Comparison of ENCODE assay signal across 1 cellular context in the genomic region with DNA sequence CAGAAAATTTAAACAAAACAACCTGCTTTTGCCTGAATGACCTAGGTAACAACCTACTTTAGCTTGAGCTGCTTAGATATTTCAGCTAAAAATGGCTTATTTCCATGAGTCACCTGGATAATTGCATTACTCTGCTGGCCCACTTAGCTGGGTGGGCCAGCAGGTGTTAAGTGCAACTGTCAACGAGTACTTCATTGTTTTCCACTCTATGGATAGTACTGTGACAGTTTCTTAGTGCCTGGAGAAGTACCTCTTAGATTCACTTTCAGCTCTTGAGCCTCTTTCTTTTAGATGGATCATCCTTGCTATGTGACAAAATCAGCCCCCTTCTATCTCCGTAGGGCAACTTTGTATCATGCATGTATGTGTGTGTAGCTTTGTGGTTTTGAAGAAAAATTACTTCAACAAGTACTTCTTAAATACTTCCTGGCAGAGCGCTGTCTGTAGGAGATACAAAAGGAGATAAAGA.
TF ChIP-seq lines count a peak whose summit lies in the region.

No MANE protein-coding gene starts in this region.

TF ChIP-seq in GM23338, 12 proteins besides CTCF, POLR2A, EP300 and RAD21 (continued from another document):
- TF ChIP-seq, protein P1, sequence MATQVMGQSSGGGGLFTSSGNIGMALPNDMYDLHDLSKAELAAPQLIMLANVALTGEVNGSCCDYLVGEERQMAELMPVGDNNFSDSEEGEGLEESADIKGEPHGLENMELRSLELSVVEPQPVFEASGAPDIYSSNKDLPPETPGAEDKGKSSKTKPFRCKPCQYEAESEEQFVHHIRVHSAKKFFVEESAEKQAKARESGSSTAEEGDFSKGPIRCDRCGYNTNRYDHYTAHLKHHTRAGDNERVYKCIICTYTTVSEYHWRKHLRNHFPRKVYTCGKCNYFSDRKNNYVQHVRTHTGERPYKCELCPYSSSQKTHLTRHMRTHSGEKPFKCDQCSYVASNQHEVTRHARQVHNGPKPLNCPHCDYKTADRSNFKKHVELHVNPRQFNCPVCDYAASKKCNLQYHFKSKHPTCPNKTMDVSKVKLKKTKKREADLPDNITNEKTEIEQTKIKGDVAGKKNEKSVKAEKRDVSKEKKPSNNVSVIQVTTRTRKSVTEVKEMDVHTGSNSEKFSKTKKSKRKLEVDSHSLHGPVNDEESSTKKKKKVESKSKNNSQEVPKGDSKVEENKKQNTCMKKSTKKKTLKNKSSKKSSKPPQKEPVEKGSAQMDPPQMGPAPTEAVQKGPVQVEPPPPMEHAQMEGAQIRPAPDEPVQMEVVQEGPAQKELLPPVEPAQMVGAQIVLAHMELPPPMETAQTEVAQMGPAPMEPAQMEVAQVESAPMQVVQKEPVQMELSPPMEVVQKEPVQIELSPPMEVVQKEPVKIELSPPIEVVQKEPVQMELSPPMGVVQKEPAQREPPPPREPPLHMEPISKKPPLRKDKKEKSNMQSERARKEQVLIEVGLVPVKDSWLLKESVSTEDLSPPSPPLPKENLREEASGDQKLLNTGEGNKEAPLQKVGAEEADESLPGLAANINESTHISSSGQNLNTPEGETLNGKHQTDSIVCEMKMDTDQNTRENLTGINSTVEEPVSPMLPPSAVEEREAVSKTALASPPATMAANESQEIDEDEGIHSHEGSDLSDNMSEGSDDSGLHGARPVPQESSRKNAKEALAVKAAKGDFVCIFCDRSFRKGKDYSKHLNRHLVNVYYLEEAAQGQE (IDR thresholded peaks at IDR 0.05; ENCODE audit: unreplicated experiment), result no peak
- TF ChIP-seq, protein P2, sequence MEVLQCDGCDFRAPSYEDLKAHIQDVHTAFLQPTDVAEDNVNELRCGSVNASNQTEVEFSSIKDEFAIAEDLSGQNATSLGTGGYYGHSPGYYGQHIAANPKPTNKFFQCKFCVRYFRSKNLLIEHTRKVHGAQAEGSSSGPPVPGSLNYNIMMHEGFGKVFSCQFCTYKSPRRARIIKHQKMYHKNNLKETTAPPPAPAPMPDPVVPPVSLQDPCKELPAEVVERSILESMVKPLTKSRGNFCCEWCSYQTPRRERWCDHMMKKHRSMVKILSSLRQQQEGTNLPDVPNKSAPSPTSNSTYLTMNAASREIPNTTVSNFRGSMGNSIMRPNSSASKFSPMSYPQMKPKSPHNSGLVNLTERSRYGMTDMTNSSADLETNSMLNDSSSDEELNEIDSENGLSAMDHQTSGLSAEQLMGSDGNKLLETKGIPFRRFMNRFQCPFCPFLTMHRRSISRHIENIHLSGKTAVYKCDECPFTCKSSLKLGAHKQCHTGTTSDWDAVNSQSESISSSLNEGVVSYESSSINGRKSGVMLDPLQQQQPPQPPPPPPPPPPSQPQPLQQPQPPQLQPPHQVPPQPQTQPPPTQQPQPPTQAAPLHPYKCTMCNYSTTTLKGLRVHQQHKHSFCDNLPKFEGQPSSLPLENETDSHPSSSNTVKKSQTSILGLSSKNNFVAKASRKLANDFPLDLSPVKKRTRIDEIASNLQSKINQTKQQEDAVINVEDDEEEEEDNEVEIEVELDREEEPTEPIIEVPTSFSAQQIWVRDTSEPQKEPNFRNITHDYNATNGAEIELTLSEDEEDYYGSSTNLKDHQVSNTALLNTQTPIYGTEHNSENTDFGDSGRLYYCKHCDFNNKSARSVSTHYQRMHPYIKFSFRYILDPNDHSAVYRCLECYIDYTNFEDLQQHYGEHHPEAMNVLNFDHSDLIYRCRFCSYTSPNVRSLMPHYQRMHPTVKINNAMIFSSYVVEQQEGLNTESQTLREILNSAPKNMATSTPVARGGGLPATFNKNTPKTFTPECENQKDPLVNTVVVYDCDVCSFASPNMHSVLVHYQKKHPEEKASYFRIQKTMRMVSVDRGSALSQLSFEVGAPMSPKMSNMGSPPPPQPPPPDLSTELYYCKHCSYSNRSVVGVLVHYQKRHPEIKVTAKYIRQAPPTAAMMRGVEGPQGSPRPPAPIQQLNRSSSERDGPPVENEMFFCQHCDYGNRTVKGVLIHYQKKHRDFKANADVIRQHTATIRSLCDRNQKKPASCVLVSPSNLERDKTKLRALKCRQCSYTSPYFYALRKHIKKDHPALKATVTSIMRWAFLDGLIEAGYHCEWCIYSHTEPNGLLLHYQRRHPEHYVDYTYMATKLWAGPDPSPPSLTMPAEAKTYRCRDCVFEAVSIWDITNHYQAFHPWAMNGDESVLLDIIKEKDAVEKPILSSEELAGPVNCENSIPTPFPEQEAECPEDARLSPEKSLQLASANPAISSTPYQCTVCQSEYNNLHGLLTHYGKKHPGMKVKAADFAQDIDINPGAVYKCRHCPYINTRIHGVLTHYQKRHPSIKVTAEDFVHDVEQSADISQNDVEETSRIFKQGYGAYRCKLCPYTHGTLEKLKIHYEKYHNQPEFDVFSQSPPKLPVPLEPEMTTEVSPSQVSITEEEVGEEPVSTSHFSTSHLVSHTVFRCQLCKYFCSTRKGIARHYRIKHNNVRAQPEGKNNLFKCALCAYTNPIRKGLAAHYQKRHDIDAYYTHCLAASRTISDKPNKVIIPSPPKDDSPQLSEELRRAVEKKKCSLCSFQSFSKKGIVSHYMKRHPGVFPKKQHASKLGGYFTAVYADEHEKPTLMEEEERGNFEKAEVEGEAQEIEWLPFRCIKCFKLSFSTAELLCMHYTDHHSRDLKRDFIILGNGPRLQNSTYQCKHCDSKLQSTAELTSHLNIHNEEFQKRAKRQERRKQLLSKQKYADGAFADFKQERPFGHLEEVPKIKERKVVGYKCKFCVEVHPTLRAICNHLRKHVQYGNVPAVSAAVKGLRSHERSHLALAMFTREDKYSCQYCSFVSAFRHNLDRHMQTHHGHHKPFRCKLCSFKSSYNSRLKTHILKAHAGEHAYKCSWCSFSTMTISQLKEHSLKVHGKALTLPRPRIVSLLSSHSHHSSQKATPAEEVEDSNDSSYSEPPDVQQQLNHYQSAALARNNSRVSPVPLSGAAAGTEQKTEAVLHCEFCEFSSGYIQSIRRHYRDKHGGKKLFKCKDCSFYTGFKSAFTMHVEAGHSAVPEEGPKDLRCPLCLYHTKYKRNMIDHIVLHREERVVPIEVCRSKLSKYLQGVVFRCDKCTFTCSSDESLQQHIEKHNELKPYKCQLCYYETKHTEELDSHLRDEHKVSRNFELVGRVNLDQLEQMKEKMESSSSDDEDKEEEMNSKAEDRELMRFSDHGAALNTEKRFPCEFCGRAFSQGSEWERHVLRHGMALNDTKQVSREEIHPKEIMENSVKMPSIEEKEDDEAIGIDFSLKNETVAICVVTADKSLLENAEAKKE (CRISPR knock-in tag; IDR thresholded peaks at IDR 0.05), result no peak
- no peak for TF ChIP-seq EZH2 (IDR thresholded peaks at IDR 0.05; ENCODE audit: low read depth, unreplicated experiment)
- TF ChIP-seq NANOG (IDR thresholded peaks at IDR 0.05; ENCODE audit: borderline replicate concordance), result no peak
- TF ChIP-seq JUNB (IDR thresholded peaks at IDR 0.05; ENCODE audit: unreplicated experiment), result no peak
- TF ChIP-seq ZNF331 (CRISPR knock-in tag; IDR thresholded peaks at IDR 0.05; ENCODE audit: low read depth), result no peak
- TF ChIP-seq CREB1 (CRISPR knock-in tag; IDR thresholded peaks at IDR 0.05; ENCODE audit: low read depth), result no peak
- TF ChIP-seq, protein P3, sequence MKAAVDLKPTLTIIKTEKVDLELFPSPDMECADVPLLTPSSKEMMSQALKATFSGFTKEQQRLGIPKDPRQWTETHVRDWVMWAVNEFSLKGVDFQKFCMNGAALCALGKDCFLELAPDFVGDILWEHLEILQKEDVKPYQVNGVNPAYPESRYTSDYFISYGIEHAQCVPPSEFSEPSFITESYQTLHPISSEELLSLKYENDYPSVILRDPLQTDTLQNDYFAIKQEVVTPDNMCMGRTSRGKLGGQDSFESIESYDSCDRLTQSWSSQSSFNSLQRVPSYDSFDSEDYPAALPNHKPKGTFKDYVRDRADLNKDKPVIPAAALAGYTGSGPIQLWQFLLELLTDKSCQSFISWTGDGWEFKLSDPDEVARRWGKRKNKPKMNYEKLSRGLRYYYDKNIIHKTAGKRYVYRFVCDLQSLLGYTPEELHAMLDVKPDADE (IDR thresholded peaks at IDR 0.05), result no peak
